ENCODE assay signal across 17 cellular contexts in genomic region chr1:155110381-155110780, GRCh38. TPM values are rescaled to one million over a fixed set of nuclear protein-coding genes. Genes with fewer than 3 reads are reported as not detected.
DNase-seq lines count a peak whose midpoint lies in the region; TF ChIP-seq lines count a peak whose summit lies in the region.
"Had no signal": no experiment of that assay in that cellular context is flagged by ENCODE, and none has a peak within 500 bp of the region (broad histone marks: within the 10 kb centered on the region; RNA-seq: fewer than 3 reads in every experiment).

No MANE protein-coding gene starts in this region.

- peaks cover 60% of the 10 kb centered on the region for H3K4me1 ChIP-seq in BLaER1
- H3K4me1 ChIP-seq: BE2C, HAP-1 had no signal

- peaks cover 12% of the 10 kb centered on the region for H3K27me3 Mint-ChIP-seq in activated CD4-positive, alpha-beta T cell treated with anti-CD3 and anti-CD28 coated beads, Interleukin-2, amount 10 ng/mL, durations not matched to agents 24 days and 14 days
- peaks cover 7% of the 10 kb centered on the region for H3K27me3 Mint-ChIP-seq in endothelial cell (ENCODE audit: unreplicated experiment)
- H3K27me3 Mint-ChIP-seq: CD4-positive, alpha-beta T cell had no signal

- H3K9me3 ChIP-seq in BLaER1 = no peaks in the 10 kb centered on the region
- H3K9me3 ChIP-seq: BE2C, Caco-2, HAP-1 had no signal

- 0 out of 2 replicates have a peak overlapping the region, but pooled peaks have one; percentile 19 for H3K4me2 ChIP-seq in BLaER1

- no peaks in the 10 kb centered on the region for H3K4me1 Mint-ChIP-seq in activated CD4-positive, alpha-beta T cell treated with anti-CD3 and anti-CD28 coated beads, Interleukin-2, amount 10 ng/mL, durations not matched to agents 24 days and 14 days
- peaks cover 16% of the 10 kb centered on the region for H3K4me1 Mint-ChIP-seq in endothelial cell (ENCODE audit: unreplicated experiment)

- no peaks in the 10 kb centered on the region for H3K9me3 Mint-ChIP-seq in activated CD4-positive, alpha-beta T cell treated with anti-CD3 and anti-CD28 coated beads, Interleukin-2, amount 10 ng/mL, durations not matched to agents 24 days and 14 days
- H3K9me3 Mint-ChIP-seq in endothelial cell (ENCODE audit: unreplicated experiment) = no peaks in the 10 kb centered on the region
- H3K9me3 Mint-ChIP-seq: CD4-positive, alpha-beta T cell had no signal

- DNase-seq in NCI-H1694 (lab: John Stamatoyannopoulos, UW) (peak; percentile 43), NCI-H1694 treated with DMSO at 0.1 percent for 48 hours (lab: John Stamatoyannopoulos, UW) (no peak), endothelial cell (ENCODE audit: low spot score) (no peak)
- DNase-seq in activated CD4-positive, alpha-beta T cell treated with anti-CD3 and anti-CD28 coated beads, Interleukin-2, amount 10 ng/mL, durations not matched to agents 24 days and 14 days = no peak
- DNase-seq in stimulated activated CD4-positive, alpha-beta T cell treated with anti-CD3 and anti-CD28 coated beads, Interleukin-2, amount 100 ng/mL, for 24 hours = no peak
- DNase-seq: 8988T; BE2C; Caco-2; CD4-positive, alpha-beta T cell; DMS53; DND-41; EL had no signal

- TF ChIP-seq CTCF in VCaP (conservative IDR thresholded peaks at IDR 0.05) (no peak), endothelial cell (IDR thresholded peaks at IDR 0.05; ENCODE audit: unreplicated experiment) (no peak)

- H3K9ac ChIP-seq in BLaER1 = no peak overlapping the region

- no peak overlapping the region for H3K27ac Mint-ChIP-seq in activated CD4-positive, alpha-beta T cell treated with anti-CD3 and anti-CD28 coated beads, Interleukin-2, amount 10 ng/mL, durations not matched to agents 24 days and 14 days
- no peak overlapping the region for H3K27ac Mint-ChIP-seq in endothelial cell (ENCODE audit: unreplicated experiment)
- H3K27ac Mint-ChIP-seq: CD4-positive, alpha-beta T cell had no signal

- H4K20me1 ChIP-seq in BLaER1 = no peaks in the 10 kb centered on the region

- H3K36me3 Mint-ChIP-seq in activated CD4-positive, alpha-beta T cell treated with anti-CD3 and anti-CD28 coated beads, Interleukin-2, amount 10 ng/mL, durations not matched to agents 24 days and 14 days (ENCODE audit: low read depth) = no peaks in the 10 kb centered on the region
- H3K36me3 Mint-ChIP-seq in endothelial cell (ENCODE audit: low read depth, unreplicated experiment) = no peaks in the 10 kb centered on the region

- no peak overlapping the region for H3K4me3 Mint-ChIP-seq in activated CD4-positive, alpha-beta T cell treated with anti-CD3 and anti-CD28 coated beads, Interleukin-2, amount 10 ng/mL, durations not matched to agents 24 days and 14 days
- no peak overlapping the region for H3K4me3 Mint-ChIP-seq in endothelial cell (ENCODE audit: unreplicated experiment)
- H3K4me3 Mint-ChIP-seq: CD4-positive, alpha-beta T cell had no signal

- H3K27ac ChIP-seq in BLaER1 (no peak overlapping the region), VCaP (peak overlapping the region; percentile 10; the same call in 1 of the 2 replicates)
- H3K27ac ChIP-seq: C4-2B had no signal

- intact Hi-C loops in activated CD4-positive, alpha-beta T cell treated with anti-CD3 and anti-CD28 coated beads, Interleukin-2, amount 10 ng/mL, durations not matched to agents 24 days and 14 days (cut with micrococcal nuclease) = no loop called here

- H3K27me3 ChIP-seq in BLaER1 = no peaks in the 10 kb centered on the region
- H3K27me3 ChIP-seq: BE2C had no signal

- no peak overlapping the region for H3K4me3 ChIP-seq in BLaER1
- H3K4me3 ChIP-seq: GM12878, HAP-1 had no signal

- H3K36me3 ChIP-seq in BLaER1 = no peaks in the 10 kb centered on the region
- H3K36me3 ChIP-seq: BE2C, HAP-1 had no signal

RNA-seq across cellular contexts. Expression of gene EFNA1, which starts 17.3 kb away (rescaled TPM):
- total RNA-seq in activated CD4-positive, alpha-beta T cell treated with anti-CD3 and anti-CD28 coated beads, Interleukin-2, amount 10 ng/mL, durations not matched to agents 24 days and 14 days = 0.24 TPM in 1 of 2 replicates, not detected in the other
- 413 TPM for total RNA-seq in endothelial cell (ENCODE audit: unreplicated experiment)

RNA-seq across cellular contexts. Expression of gene SLC50A1, which starts 25.3 kb away (rescaled TPM):
- total RNA-seq in activated CD4-positive, alpha-beta T cell treated with anti-CD3 and anti-CD28 coated beads, Interleukin-2, amount 10 ng/mL, durations not matched to agents 24 days and 14 days = 46.2 and 46.3 TPM in 2 replicates
- 43.9 TPM for total RNA-seq in endothelial cell (ENCODE audit: unreplicated experiment)

RNA-seq across cellular contexts. Expression of gene DPM3, which starts 29.9 kb away (rescaled TPM):
- total RNA-seq in activated CD4-positive, alpha-beta T cell treated with anti-CD3 and anti-CD28 coated beads, Interleukin-2, amount 10 ng/mL, durations not matched to agents 24 days and 14 days = 34.5 and 37.2 TPM in 2 replicates
- total RNA-seq in endothelial cell (ENCODE audit: unreplicated experiment) = 39.2 TPM

RNA-seq across cellular contexts. Expression of gene EFNA3, which starts 31.7 kb away (rescaled TPM):
- total RNA-seq in activated CD4-positive, alpha-beta T cell treated with anti-CD3 and anti-CD28 coated beads, Interleukin-2, amount 10 ng/mL, durations not matched to agents 24 days and 14 days = 3.6 and 4.4 TPM in 2 replicates
- total RNA-seq in endothelial cell (ENCODE audit: unreplicated experiment) = 9.6 TPM

RNA-seq across cellular contexts. Expression of gene EFNA4, which starts 46.8 kb away (rescaled TPM):
- 5.8 and 6.2 TPM in 2 replicates for total RNA-seq in activated CD4-positive, alpha-beta T cell treated with anti-CD3 and anti-CD28 coated beads, Interleukin-2, amount 10 ng/mL, durations not matched to agents 24 days and 14 days
- 25.2 TPM for total RNA-seq in endothelial cell (ENCODE audit: unreplicated experiment)

Comparison
In these comparisons a context has a peak if more than half of its experiments do, and no peak if none do; other contexts are left out.
1. RNA of gene EFNA1, which starts 17.3 kb away (total RNA-seq): 413 TPM in endothelial cell (single experiment); 0.24 TPM in activated CD4-positive, alpha-beta T cell treated with anti-CD3 and anti-CD28 coated beads, Interleukin-2, amount 10 ng/mL, durations not matched to agents 24 days and 14 days; every median in the first group is over 100 times any median in the second.